Comparison of ENCODE assay signal across 11 cellular contexts in genomic region chr5:94830520-94830919, GRCh38.
DNase-seq lines count a peak whose midpoint lies in the region; ATAC-seq lines count a peak whose summit lies in the region.
"Had no signal": no experiment of that assay in that cellular context is flagged by ENCODE, and none has a peak within 500 bp of the region (broad histone marks: within the 10 kb centered on the region; RNA-seq: fewer than 3 reads in every experiment).

No MANE protein-coding gene starts in this region.

- no peaks in the 10 kb centered on the region for H3K27me3 ChIP-seq in H7 (ENCODE audit: control insufficient read depth, insufficient read depth, low read length)
- no peaks in the 10 kb centered on the region for H3K27me3 ChIP-seq in SJCRH30

- no peaks in the 10 kb centered on the region for H3K4me1 ChIP-seq in SJCRH30

- H3K27ac ChIP-seq in SJCRH30 = no peak overlapping the region

- no peaks in the 10 kb centered on the region for H3K9me3 ChIP-seq in SJCRH30 (replicated peaks)

- H3K36me3 ChIP-seq in H7 (replicated peaks; ENCODE audit: control insufficient read depth, insufficient read depth, low read length) = no peaks in the 10 kb centered on the region
- H3K36me3 ChIP-seq in SJCRH30 = no peaks in the 10 kb centered on the region

- H3K36me3 Mint-ChIP-seq in activated CD8-positive, alpha-beta memory T cell treated with anti-CD3 and anti-CD28 coated beads, Interleukin-2, amount 10 ng/mL, durations not matched to agents 7 days and 5 days = no peaks in the 10 kb centered on the region

- DNase-seq in EH (ENCODE audit: low read depth) (peak; percentile 8), H7 (peak; percentile 21), SJCRH30 (peak; percentile 6 to 37), kidney glomerular epithelial cell (lab: John Stamatoyannopoulos, UW) (peak; percentile 1), HPDE6-E6E7 (ENCODE audit: extremely low spot score) (no peak), ecto neural progenitor cell (ENCODE audit: low spot score) (no peak)
- no peak for DNase-seq in effector CD4-positive, alpha-beta T cell
- no peak for DNase-seq in activated CD8-positive, alpha-beta memory T cell treated with anti-CD3 and anti-CD28 coated beads, Interleukin-2, amount 10 ng/mL, durations not matched to agents 7 days and 5 days
- DNase-seq: activated CD4-positive, alpha-beta T cell treated with anti-CD3 and anti-CD28 coated beads for 4 hours; NCI-H1930 had no signal

- ATAC-seq in activated CD8-positive, alpha-beta memory T cell treated with anti-CD3 and anti-CD28 coated beads, Interleukin-2, amount 10 ng/mL, durations not matched to agents 7 days and 5 days = no peak

- no peaks in the 10 kb centered on the region for H3K9me3 Mint-ChIP-seq in activated CD8-positive, alpha-beta memory T cell treated with anti-CD3 and anti-CD28 coated beads, Interleukin-2, amount 10 ng/mL, durations not matched to agents 7 days and 5 days (ENCODE audit: low read depth)

- CTCF ChIA-PET in activated CD8-positive, alpha-beta memory T cell treated with anti-CD3 and anti-CD28 coated beads, Interleukin-2, amount 10 ng/mL, durations not matched to agents 7 days and 5 days (lab: Charles Lee) = no interaction called here

- no peak overlapping the region for H3K4me3 Mint-ChIP-seq in activated CD8-positive, alpha-beta memory T cell treated with anti-CD3 and anti-CD28 coated beads, Interleukin-2, amount 10 ng/mL, durations not matched to agents 7 days and 5 days
- H3K4me3 Mint-ChIP-seq: dendritic cell treated with granulocyte-macrophage colony-stimulating factor and Interleukin-4, amounts not matched to agents 40 ng/mL and 50 ng/mL, for 4 days had no signal

- H3K27ac Mint-ChIP-seq in activated CD8-positive, alpha-beta memory T cell treated with anti-CD3 and anti-CD28 coated beads, Interleukin-2, amount 10 ng/mL, durations not matched to agents 7 days and 5 days = no peak overlapping the region
- H3K27ac Mint-ChIP-seq: dendritic cell treated with granulocyte-macrophage colony-stimulating factor and Interleukin-4, amounts not matched to agents 40 ng/mL and 50 ng/mL, for 4 days had no signal

- H3K4me1 Mint-ChIP-seq in activated CD8-positive, alpha-beta memory T cell treated with anti-CD3 and anti-CD28 coated beads, Interleukin-2, amount 10 ng/mL, durations not matched to agents 7 days and 5 days = no peaks in the 10 kb centered on the region

- peaks cover 26% of the 10 kb centered on the region for H3K27me3 Mint-ChIP-seq in activated CD8-positive, alpha-beta memory T cell treated with anti-CD3 and anti-CD28 coated beads, Interleukin-2, amount 10 ng/mL, durations not matched to agents 7 days and 5 days
- H3K27me3 Mint-ChIP-seq: dendritic cell treated with granulocyte-macrophage colony-stimulating factor and Interleukin-4, amounts not matched to agents 40 ng/mL and 50 ng/mL, for 4 days had no signal

- no peak overlapping the region for H3K4me3 ChIP-seq in H7 (ENCODE audit: insufficient read depth, low read depth, low read length)
- H3K4me3 ChIP-seq in SJCRH30 = no peak overlapping the region

Comparison
In these comparisons a context has a peak if more than half of its experiments do, and no peak if none do; other contexts are left out.
1. DNase-seq: peak in EH (single experiment), H7 (single experiment), SJCRH30 (2 of 2) and kidney glomerular epithelial cell (single experiment); none in HPDE6-E6E7 (single experiment), effector CD4-positive, alpha-beta T cell (single experiment), activated CD8-positive, alpha-beta memory T cell treated with anti-CD3 and anti-CD28 coated beads, Interleukin-2, amount 10 ng/mL, durations not matched to agents 7 days and 5 days (single experiment) and ecto neural progenitor cell (single experiment).